31 cellular contexts compared by ENCODE assay signal in the genomic region with DNA sequence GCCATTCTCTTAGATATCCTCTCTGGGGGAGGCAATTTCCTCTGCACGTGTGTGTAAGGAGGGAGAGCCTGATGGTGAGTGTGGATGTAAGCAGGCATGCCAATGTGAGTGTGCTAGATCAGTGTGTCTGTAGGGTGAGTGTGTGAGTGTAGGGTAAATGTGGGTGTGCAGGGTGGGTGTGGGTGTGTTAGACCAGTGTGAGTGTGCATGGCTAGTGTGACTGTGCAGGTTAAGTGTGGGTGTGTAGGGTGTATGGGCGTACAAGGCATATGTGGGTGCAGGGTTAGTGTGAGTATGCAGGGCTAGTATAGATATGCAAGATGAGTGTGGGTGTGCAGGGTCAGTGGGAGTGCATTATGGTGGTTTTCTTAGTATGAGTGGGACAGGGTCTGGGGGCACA. TPM values are rescaled to one million over a fixed set of nuclear protein-coding genes. Genes with fewer than 3 reads are reported as not detected.
"Had no signal": no experiment of that assay in that cellular context is flagged by ENCODE, and none has a peak within 500 bp of the region (broad histone marks: within the 10 kb centered on the region; RNA-seq: fewer than 3 reads in every experiment).

No MANE protein-coding gene starts in this region.

- H3K4me1 ChIP-seq: esophagus squamous epithelium, lower lobe of right lung, suprapubic skin, tibial nerve had no signal

- H3K27ac ChIP-seq: epithelial cell of prostate, esophagus squamous epithelium, lower lobe of right lung, neutrophil, ovary, skin epidermis, suprapubic skin, tibial nerve, VCaP had no signal

- H3K27me3 ChIP-seq: ovary, tibial nerve had no signal

- H3K4me3 ChIP-seq: esophagus squamous epithelium, lower lobe of right lung, ovary, skin epidermis, suprapubic skin, tibial nerve had no signal

- H3K9me3 ChIP-seq: esophagus squamous epithelium, lower lobe of right lung, neutrophil, ovary, suprapubic skin, tibial nerve had no signal

- DNase-seq: activated CD4-positive, alpha-beta memory T cell treated with anti-CD3 and anti-CD28 coated beads for 36 hours; activated CD4-positive, alpha-beta T cell treated with anti-CD3 and anti-CD28 coated beads, Interleukin-2, amount 10 ng/mL, durations not matched to agents 24 days and 14 days; activated CD4-positive, CD25-positive, alpha-beta regulatory T cell treated with anti-CD3 and anti-CD28 coated beads, Interleukin-2, amount 50 U/mL, for 72 hours; activated CD8-positive, alpha-beta memory T cell treated with anti-CD3 and anti-CD28 coated beads, Interleukin-2, amount 50 U/mL, for 48 hours; activated gamma-delta T cell treated with Interleukin-2 at 50 U/mL for 16 hours; activated naive CD4-positive, alpha-beta T cell treated with anti-CD3 and anti-CD28 coated beads, Interleukin-2, amount 50 U/mL, for 16 hours; activated T-cell treated with anti-CD3 and anti-CD28 coated beads, Interleukin-2, amount 50 U/mL, for 24 hours; amniotic stem cell; effector CD8-positive, alpha-beta T cell; esophagus squamous epithelium; foreskin melanocyte; kidney glomerular epithelial cell; lower lobe of right lung; mesenchymal stem cell; ovary; stimulated activated CD4-positive, alpha-beta T cell treated with anti-CD3 and anti-CD28 coated beads, Interleukin-12 subunit alpha, Interleukin-12 subunit beta, amount 100 ng/mL, for 4 hours; stimulated activated CD4-positive, alpha-beta T cell treated with anti-CD3 and anti-CD28 coated beads, Interleukin-4, amount 100 ng/mL, for 24 hours; T-helper 9 cell had no signal

- H3K36me3 ChIP-seq: esophagus squamous epithelium, lower lobe of right lung, neutrophil, ovary, suprapubic skin, tibial nerve had no signal

- ATAC-seq: left lobe of liver; lower lobe of right lung; sciatic nerve; stimulated activated effector memory CD8-positive, alpha-beta T cell treated with anti-CD3 and anti-CD28 coated beads, Interleukin-12 subunit alpha, Interleukin-12 subunit beta, amount 100 ng/mL, for 72 hours had no signal

RNA-seq across cellular contexts. Expression of gene ATP2B2, which starts 48.4 kb away (rescaled TPM):
- total RNA-seq: activated CD4-positive, alpha-beta T cell treated with anti-CD3 and anti-CD28 coated beads, Interleukin-2, amount 10 ng/mL, durations not matched to agents 24 days and 14 days; bronchial epithelial cell; dermis microvascular lymphatic vessel endothelial cell; glomerular endothelial cell; ureter had no signal
